8 cellular contexts compared by ENCODE assay signal in genomic region chr17:68247445-68248198, GRCh38. TPM values are rescaled to one million over a fixed set of nuclear protein-coding genes. Genes with fewer than 3 reads are reported as not detected.
DNase-seq lines count a peak whose midpoint lies in the region; ATAC-seq and TF ChIP-seq lines count a peak whose summit lies in the region.

AMZ2 (plus strand) TSS chr17:68248043; CDS start chr17:68250188, 2,145 bp downstream.

- no peaks in the 10 kb centered on the region for H3K9me3 ChIP-seq in BE2C

- H3K36me3 ChIP-seq in BE2C = no peaks in the 10 kb centered on the region

- DNase-seq in BE2C (peak; percentile 97), NCI-H524 treated with DMSO at 0.1 percent for 48 hours (lab: John Stamatoyannopoulos, UW) (peak; percentile 76), choroid plexus epithelial cell (ENCODE audit: low read depth) (peak; percentile 95), kidney glomerular epithelial cell (lab: John Stamatoyannopoulos, UW) (peak; percentile 87)
- DNase-seq in activated CD4-positive, alpha-beta T cell treated with anti-CD3 and anti-CD28 coated beads for 4 hours = peak; percentile 97
- DNase-seq in stimulated activated CD4-positive, alpha-beta T cell treated with anti-CD3 and anti-CD28 coated beads, Interleukin-1b, Interleukin-23, amount 100 ng/mL, for 1 hour (ENCODE audit: low read depth in 2 of 2) = peak; percentile 96 to 98

- TF ChIP-seq CTCF in BE2C (IDR thresholded peaks at IDR 0.05; ENCODE audit: low read depth, low read length) = no peak
- TF ChIP-seq CTCF in choroid plexus epithelial cell (conservative IDR thresholded peaks at IDR 0.05; ENCODE audit: low read depth, low read length) = no peak

- H3K4me3 ChIP-seq in BE2C (ENCODE audit: low read depth, low read length) (peak within 1 kb of the TSS; percentile 77), choroid plexus epithelial cell (ENCODE audit: low read depth, low read length) (peak within 1 kb of the TSS; percentile 87)

- ATAC-seq in GM19324 (IDR thresholded peaks at IDR 0.05; ENCODE audit: low FRiP score, unreplicated experiment) (peak; percentile 96), HG03460 (IDR thresholded peaks at IDR 0.05; ENCODE audit: unreplicated experiment) (peak; percentile 92)

- H3K4me1 ChIP-seq in BE2C = no peaks in the 10 kb centered on the region

- H3K27me3 ChIP-seq in BE2C = no peaks in the 10 kb centered on the region

RNA-seq across cellular contexts. Expression of gene AMZ2, which starts in this region (rescaled TPM):
- polyA plus RNA-seq in BE2C (2012; ENCODE audit: insufficient read depth, insufficient read length, low read depth) = 64.2 TPM

Comparison
In these comparisons a context has a peak if more than half of its experiments do, and no peak if none do; other contexts are left out.
1. Peak in every context shown above with its lines: DNase-seq, ATAC-seq and H3K4me3 ChIP-seq.